ENCODE assay signal across 1 cellular context in the genomic region with DNA sequence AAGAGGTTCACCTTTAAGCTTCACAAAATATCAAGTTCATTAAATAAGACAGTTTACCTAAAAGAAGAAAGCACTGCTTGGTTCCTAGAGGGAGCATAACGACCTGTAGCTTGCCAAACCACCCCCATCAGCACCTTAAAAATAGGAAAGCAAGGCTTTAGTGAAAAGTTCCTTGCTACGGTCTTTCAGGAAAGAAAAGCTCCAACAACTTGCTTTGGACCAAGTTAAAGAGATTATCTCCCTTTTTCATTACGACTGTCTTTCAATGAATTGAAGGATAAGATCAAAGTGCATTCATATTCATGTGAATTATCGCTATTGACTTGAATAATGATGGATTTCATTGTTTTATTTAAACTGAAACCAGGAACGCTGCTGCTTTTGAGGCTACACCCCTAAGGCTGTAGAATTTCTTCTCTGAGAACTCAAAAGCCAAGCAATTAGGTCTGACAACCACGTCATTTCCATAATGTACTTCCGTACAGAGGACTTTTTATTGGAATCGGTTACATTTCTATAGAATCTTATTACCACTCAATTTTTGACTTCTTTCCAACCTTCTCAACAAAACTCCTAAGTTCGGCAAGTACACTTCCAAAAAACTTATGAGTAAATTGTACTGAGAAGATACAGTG.
TF ChIP-seq lines count a peak whose summit lies in the region.

No MANE protein-coding gene starts in this region.

TF ChIP-seq in GM12891, 5 proteins besides CTCF, POLR2A, EP300 and RAD21 (continued from another document):
- TF ChIP-seq POLR2AphosphoS5 (IDR thresholded peaks at IDR 0.05; ENCODE audit: low read depth, low read length) (no peak), POU2F2 (IDR thresholded peaks at IDR 0.05; ENCODE audit: low read depth, low read length) (no peak)
